Comparison of ENCODE assay signal across 9 cellular contexts in genomic region chr10:43076311-43076875, GRCh38. TPM values are rescaled to one million over a fixed set of nuclear protein-coding genes. Genes with fewer than 3 reads are reported as not detected.
DNase-seq lines count a peak whose midpoint lies in the region; ATAC-seq and TF ChIP-seq lines count a peak whose summit lies in the region.
"Had no signal": no experiment of that assay in that cellular context is flagged by ENCODE, and none has a peak within 500 bp of the region (broad histone marks: within the 10 kb centered on the region; RNA-seq: fewer than 3 reads in every experiment).

No MANE protein-coding gene starts in this region.

- H3K27me3 ChIP-seq in esophagus squamous epithelium = peaks cover 0 to 96% (median 0%) of the 10 kb centered on the region in 4 donors
- no peaks in the 10 kb centered on the region for H3K27me3 ChIP-seq in ovary

- TF ChIP-seq CTCF in esophagus squamous epithelium (IDR thresholded peaks at IDR 0.05) = no peak
- no peak for TF ChIP-seq CTCF in ovary (IDR thresholded peaks at IDR 0.05)

- H3K4me3 ChIP-seq in esophagus squamous epithelium (peak overlapping the region; percentile 33 to 68 (median 46)), ovary (peak overlapping the region; percentile 24)

- intact Hi-C loops in esophagus squamous epithelium (cut with DNase I) = no loop called here
- intact Hi-C loops in ovary (cut with DNase I) = no loop called here

- H3K27ac ChIP-seq in esophagus squamous epithelium (no peak overlapping the region), ovary (no peak overlapping the region)

- H3K9me3 ChIP-seq in esophagus squamous epithelium = no peaks in the 10 kb centered on the region
- H3K9me3 ChIP-seq in ovary = no peaks in the 10 kb centered on the region

- no peak for TF ChIP-seq POLR2A in esophagus squamous epithelium (IDR thresholded peaks at IDR 0.05)
- TF ChIP-seq POLR2A in ovary (IDR thresholded peaks at IDR 0.05) = no peak

- H3K36me3 ChIP-seq in esophagus squamous epithelium = no peaks in the 10 kb centered on the region
- no peaks in the 10 kb centered on the region for H3K36me3 ChIP-seq in ovary

- H3K4me1 ChIP-seq in esophagus squamous epithelium (peaks cover 7 to 31% (median 17%) of the 10 kb centered on the region in 3 donors), ovary (ENCODE audit: insufficient read depth) (peaks cover 1% of the 10 kb centered on the region)

- 4 to 10% methylated on average over 2 to 11 of the region's 45 CpGs for WGBS in esophagus squamous epithelium, 2 donors
- 1 to 2% (median 2%) methylated on average over 20 to 45 of the region's 45 CpGs for WGBS in ovary, 3 donors

- no peak for ATAC-seq in GM21528 (IDR thresholded peaks at IDR 0.05; ENCODE audit: low FRiP score, unreplicated experiment)

- TF ChIP-seq EP300 in ovary (IDR thresholded peaks at IDR 0.05) = no peak

- DNase-seq in DMS53 treated with DMSO at 0.1 percent for 48 hours (lab: John Stamatoyannopoulos, UW; ENCODE audit: unreplicated experiment) (peak; percentile 39), NCI-H2196 treated with DMSO at 0.1 percent for 48 hours (lab: John Stamatoyannopoulos, UW; ENCODE audit: unreplicated experiment) (peak; percentile 20), esophagus squamous epithelium (lab: John Stamatoyannopoulos, UW) (no peak), ovary (no peak), H4 (ENCODE audit: low spot score) (no peak), NCI-H2029 (lab: John Stamatoyannopoulos, UW) (no peak), AG08395 (ENCODE audit: low spot score) (no peak)

RNA-seq across cellular contexts. Expression of gene RET, which starts 0.5 kb away (rescaled TPM):
- under 1 TPM; 0.04 to 0.19 (median 0.11) TPM for total RNA-seq in esophagus squamous epithelium
- total RNA-seq in ovary = 1 to 10 TPM in 2 of 7 donors, under 1 TPM in 5; 0.12 to 1.6 (median 0.92) TPM
- under 1 TPM; 0.38 to 0.75 TPM for polyA plus RNA-seq in ovary
- 0.04 TPM in 1 of 2 replicates, not detected in the other for total RNA-seq in H4 (2014; rRNA removed; shearing (Covaris generic))
- total RNA-seq: LHCN-M2 had no signal

Comparison
In these comparisons a context has a peak if more than half of its experiments do, and no peak if none do; other contexts are left out.
1. DNase-seq: peak in DMS53 treated with DMSO at 0.1 percent for 48 hours (single experiment) and NCI-H2196 treated with DMSO at 0.1 percent for 48 hours (single experiment); none in esophagus squamous epithelium (single experiment), ovary (0 of 5), H4 (single experiment), NCI-H2029 (single experiment) and AG08395 (single experiment).